In the genomic region with DNA sequence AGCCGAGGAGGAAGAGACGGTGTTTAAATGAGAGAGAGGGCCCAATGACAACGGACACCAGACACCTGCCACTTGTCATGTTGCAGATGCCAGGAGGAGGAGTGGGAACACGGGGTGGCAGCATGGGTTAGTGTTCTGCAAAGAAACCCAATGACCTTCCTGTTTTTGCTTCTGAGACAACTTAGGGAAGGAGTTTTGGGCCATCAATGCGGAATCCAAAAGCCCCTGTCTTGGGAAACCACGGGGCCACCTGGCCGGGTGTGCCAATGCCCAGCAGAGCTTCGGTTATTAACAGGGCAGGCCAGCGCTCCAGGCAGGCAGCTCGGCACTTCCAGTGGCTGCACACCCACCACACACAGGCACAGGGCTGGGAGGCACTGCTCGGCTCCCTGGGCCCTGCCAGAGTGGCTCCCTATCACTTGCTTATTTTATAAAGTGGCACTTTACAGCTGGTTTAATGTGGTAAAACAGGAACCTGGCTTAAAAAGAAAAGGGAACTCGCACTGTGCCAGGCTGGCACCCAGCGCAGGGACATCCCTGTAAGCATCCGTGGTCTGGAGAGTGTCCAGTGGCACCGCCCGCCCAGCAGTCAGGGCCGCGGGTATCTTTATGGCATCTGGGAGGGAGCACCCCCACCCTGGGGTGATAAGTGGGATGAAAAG, we compare ENCODE assay signal across 12 cellular contexts. TPM values are rescaled to one million over a fixed set of nuclear protein-coding genes. Genes with fewer than 3 reads are reported as not detected.
DNase-seq lines count a peak whose midpoint lies in the region; ATAC-seq and TF ChIP-seq lines count a peak whose summit lies in the region.
"Had no signal": no experiment of that assay in that cellular context is flagged by ENCODE, and none has a peak within 500 bp of the region (broad histone marks: within the 10 kb centered on the region; RNA-seq: fewer than 3 reads in every experiment).

No MANE protein-coding gene starts in this region.

- no peak overlapping the region for H3K4me3 ChIP-seq in right atrium auricular region
- H3K4me3 ChIP-seq: cardiac muscle cell, tibial artery had no signal

- H3K27ac Mint-ChIP-seq in T-helper 1 cell treated with Interleukin-12 subunit alpha and Interleukin-12 subunit beta and Interleukin-4 antibody, amounts not matched to agents 30 μg/mL and 1 μg/mL, for 36 hours: peak overlapping the region; percentile 32
- peak overlapping the region; percentile 45 for H3K27ac Mint-ChIP-seq in stimulated activated naive B cell treated with anti-CD40 and anti-IgM and Interleukin-4, amounts not matched to agents 10 μg/mL and 1 μg/mL and 100 μg/mL, for 72 hours

- H3K27me3 ChIP-seq in right atrium auricular region: no peaks in the 10 kb centered on the region
- H3K27me3 ChIP-seq: cardiac muscle cell, tibial artery had no signal

- no peaks in the 10 kb centered on the region for H3K36me3 ChIP-seq in right atrium auricular region
- H3K36me3 ChIP-seq: cardiac muscle cell, tibial artery had no signal

- H3K9me3 ChIP-seq in right atrium auricular region: no peaks in the 10 kb centered on the region
- H3K9me3 ChIP-seq: tibial artery had no signal

- H3K9me3 Mint-ChIP-seq in T-helper 1 cell treated with Interleukin-12 subunit alpha and Interleukin-12 subunit beta and Interleukin-4 antibody, amounts not matched to agents 30 μg/mL and 1 μg/mL, for 36 hours: no peaks in the 10 kb centered on the region
- no peaks in the 10 kb centered on the region for H3K9me3 Mint-ChIP-seq in stimulated activated naive B cell treated with anti-CD40 and anti-IgM and Interleukin-4, amounts not matched to agents 10 μg/mL and 1 μg/mL and 100 μg/mL, for 72 hours

- H3K4me1 ChIP-seq in right atrium auricular region: peaks cover 4 to 100% of the 10 kb centered on the region in 2 donors

- no peak for TF ChIP-seq CTCF in VCaP (conservative IDR thresholded peaks at IDR 0.05)
- TF ChIP-seq CTCF in right atrium auricular region (IDR thresholded peaks at IDR 0.05): no peak

- H3K36me3 Mint-ChIP-seq in T-helper 1 cell treated with Interleukin-12 subunit alpha and Interleukin-12 subunit beta and Interleukin-4 antibody, amounts not matched to agents 30 μg/mL and 1 μg/mL, for 36 hours (ENCODE audit: low read depth): peaks cover 2% of the 10 kb centered on the region
- peaks cover 0 to 12% of the 10 kb centered on the region in 2 donors for H3K36me3 Mint-ChIP-seq in stimulated activated naive B cell treated with anti-CD40 and anti-IgM and Interleukin-4, amounts not matched to agents 10 μg/mL and 1 μg/mL and 100 μg/mL, for 72 hours

- no peaks in the 10 kb centered on the region for H3K27me3 Mint-ChIP-seq in T-helper 1 cell treated with Interleukin-12 subunit alpha and Interleukin-12 subunit beta and Interleukin-4 antibody, amounts not matched to agents 30 μg/mL and 1 μg/mL, for 36 hours (ENCODE audit: low read depth)
- no peaks in the 10 kb centered on the region for H3K27me3 Mint-ChIP-seq in stimulated activated naive B cell treated with anti-CD40 and anti-IgM and Interleukin-4, amounts not matched to agents 10 μg/mL and 1 μg/mL and 100 μg/mL, for 72 hours

- H3K27ac ChIP-seq in VCaP (peak overlapping the region; percentile 94), right atrium auricular region (peak overlapping the region; percentile 83 to 95)

- peak; percentile 51 to 62 for ATAC-seq in stimulated activated naive B cell treated with anti-CD40 and anti-IgM and Interleukin-4, amounts not matched to agents 10 μg/mL and 1 μg/mL and 100 μg/mL, for 72 hours (replicated peaks)

- no peak for DNase-seq in T-helper 1 cell
- no peak for DNase-seq in right atrium auricular region (ENCODE audit: low spot score)
- DNase-seq in stimulated activated naive B cell treated with anti-CD40 and anti-IgM and Interleukin-4, amounts not matched to agents 10 μg/mL and 1 μg/mL and 100 μg/mL, for 72 hours: no peak
- no peak for DNase-seq in NCI-H1930 (lab: John Stamatoyannopoulos, UW)
- DNase-seq in T1000 (lab: John Stamatoyannopoulos, UW): no peak
- no peak for DNase-seq in NCI-H146 (lab: John Stamatoyannopoulos, UW)
- DNase-seq: activated CD4-positive, CD25-positive, alpha-beta regulatory T cell treated with anti-CD3 and anti-CD28 coated beads, Interleukin-2, amount 50 U/mL, for 72 hours; NCI-H69 had no signal

- peaks cover 65% of the 10 kb centered on the region for H3K4me1 Mint-ChIP-seq in T-helper 1 cell treated with Interleukin-12 subunit alpha and Interleukin-12 subunit beta and Interleukin-4 antibody, amounts not matched to agents 30 μg/mL and 1 μg/mL, for 36 hours (ENCODE audit: low read depth)
- peaks cover 77 to 90% of the 10 kb centered on the region in 2 donors for H3K4me1 Mint-ChIP-seq in stimulated activated naive B cell treated with anti-CD40 and anti-IgM and Interleukin-4, amounts not matched to agents 10 μg/mL and 1 μg/mL and 100 μg/mL, for 72 hours

- H3K4me3 Mint-ChIP-seq in T-helper 1 cell treated with Interleukin-12 subunit alpha and Interleukin-12 subunit beta and Interleukin-4 antibody, amounts not matched to agents 30 μg/mL and 1 μg/mL, for 36 hours: no peak overlapping the region
- H3K4me3 Mint-ChIP-seq in stimulated activated naive B cell treated with anti-CD40 and anti-IgM and Interleukin-4, amounts not matched to agents 10 μg/mL and 1 μg/mL and 100 μg/mL, for 72 hours: peak overlapping the region; percentile 8 to 45

RNA-seq across cellular contexts. Expression of a gene that starts 19.1 kb away (rescaled TPM):
- 10 to 100 TPM; 12.4 to 17.5 TPM for total RNA-seq in right atrium auricular region

RNA-seq across cellular contexts. Expression of a gene that starts 40.6 kb away (rescaled TPM):
- total RNA-seq in right atrium auricular region: 100 to 1,000 TPM; 192 to 345 TPM

RNA-seq across cellular contexts. Expression of a gene that starts 54.9 kb away (rescaled TPM):
- 100 to 1,000 TPM in 1 of 2 donors, 10 to 100 TPM in 1; 60.7 to 114 TPM for total RNA-seq in right atrium auricular region
